Comparison of ENCODE assay signal across 10 cellular contexts in the genomic region with DNA sequence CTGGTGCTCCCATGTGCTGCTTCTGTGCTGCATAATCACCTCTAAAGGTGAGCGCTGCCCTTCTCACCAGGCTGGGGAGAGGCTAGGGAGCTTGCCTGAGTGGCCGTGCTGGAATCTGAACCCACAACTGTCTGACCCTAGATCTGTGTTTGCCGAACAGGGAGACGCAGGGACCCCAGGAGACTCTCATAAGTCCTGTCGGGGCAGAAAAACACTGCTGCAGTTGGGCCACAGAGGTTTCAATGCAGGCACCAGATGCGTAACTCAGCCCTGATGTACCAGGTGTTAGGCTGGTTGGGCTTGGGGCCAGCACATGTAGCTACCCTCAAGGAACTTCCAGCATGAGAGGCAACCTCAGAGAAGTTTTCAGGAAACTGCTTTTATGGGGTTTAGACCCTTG.
A peak's percentile ranks its signal among the peaks of the same experiment; 100 is the strongest.
DNase-seq lines count a peak whose midpoint lies in the region; ATAC-seq and FAIRE-seq lines count a peak whose summit lies in the region.
"Had no signal": no experiment of that assay in that cellular context is flagged by ENCODE, and none has a peak within 500 bp of the region (broad histone marks: within the 10 kb centered on the region; RNA-seq: fewer than 3 reads in every experiment).

No MANE protein-coding gene starts in this region.

- H3K27me3 Mint-ChIP-seq in stimulated activated naive CD8-positive, alpha-beta T cell treated with anti-CD3 and anti-CD28 coated beads, Interleukin-15, Interleukin-2, amounts not matched to agents 100 ng/mL and 50 ng/mL, for 24 hours = no peaks in the 10 kb centered on the region

- peak; percentile 30 for FAIRE-seq in urothelium cell line (lab: Jason Lieb, UNC)

- DNase-seq in stimulated activated naive CD8-positive, alpha-beta T cell treated with anti-CD3 and anti-CD28 coated beads, Interleukin-15, Interleukin-2, amounts not matched to agents 100 U/mL and 50 U/mL, for 24 hours = no peak
- DNase-seq in NCI-H2171 treated with DMSO at 0.1 percent for 48 hours (lab: John Stamatoyannopoulos, UW) = peak; percentile 77
- DNase-seq in ecto neural progenitor cell (ENCODE audit: low spot score) = peak; percentile 44
- no peak for DNase-seq in urothelium cell line (ENCODE audit: low spot score)
- no peak for DNase-seq in NCI-H2107 treated with DMSO at 0.1 percent for 48 hours (lab: John Stamatoyannopoulos, UW; ENCODE audit: unreplicated experiment)
- no peak for DNase-seq in activated CD8-positive, alpha-beta memory T cell treated with anti-CD3 and anti-CD28 coated beads for 24 hours
- DNase-seq in NCI-H2227 treated with DMSO at 0.1 percent for 48 hours (lab: John Stamatoyannopoulos, UW) = no peak

- no peak overlapping the region for H3K4me3 Mint-ChIP-seq in stimulated activated naive CD8-positive, alpha-beta T cell treated with anti-CD3 and anti-CD28 coated beads, Interleukin-15, Interleukin-2, amounts not matched to agents 100 ng/mL and 50 ng/mL, for 24 hours
- H3K4me3 Mint-ChIP-seq: activated T-cell treated with anti-CD3 and anti-CD28 coated beads, Interleukin-2, amount 50 U/mL, for 4 hours had no signal

- H3K36me3 Mint-ChIP-seq in stimulated activated naive CD8-positive, alpha-beta T cell treated with anti-CD3 and anti-CD28 coated beads, Interleukin-15, Interleukin-2, amounts not matched to agents 100 ng/mL and 50 ng/mL, for 24 hours (ENCODE audit: low read depth) = no peaks in the 10 kb centered on the region

- peak overlapping the region; percentile 6 for H3K27ac Mint-ChIP-seq in stimulated activated naive CD8-positive, alpha-beta T cell treated with anti-CD3 and anti-CD28 coated beads, Interleukin-15, Interleukin-2, amounts not matched to agents 100 ng/mL and 50 ng/mL, for 24 hours

- peaks cover 52% of the 10 kb centered on the region for H3K4me1 Mint-ChIP-seq in stimulated activated naive CD8-positive, alpha-beta T cell treated with anti-CD3 and anti-CD28 coated beads, Interleukin-15, Interleukin-2, amounts not matched to agents 100 ng/mL and 50 ng/mL, for 24 hours (ENCODE audit: low read depth)

- ATAC-seq in stimulated activated naive CD8-positive, alpha-beta T cell treated with anti-CD3 and anti-CD28 coated beads, Interleukin-15, Interleukin-2, amounts not matched to agents 100 U/mL and 50 U/mL, for 24 hours = no peak
- ATAC-seq: esophagus mucosa had no signal

- H3K9me3 Mint-ChIP-seq in stimulated activated naive CD8-positive, alpha-beta T cell treated with anti-CD3 and anti-CD28 coated beads, Interleukin-15, Interleukin-2, amounts not matched to agents 100 ng/mL and 50 ng/mL, for 24 hours = no peaks in the 10 kb centered on the region
- H3K9me3 Mint-ChIP-seq: activated T-cell treated with anti-CD3 and anti-CD28 coated beads, Interleukin-2, amount 50 U/mL, for 4 hours had no signal

Comparison
In these comparisons a context has a peak if more than half of its experiments do, and no peak if none do; other contexts are left out.
1. DNase-seq: peak in NCI-H2171 treated with DMSO at 0.1 percent for 48 hours (single experiment) and ecto neural progenitor cell (single experiment); none in stimulated activated naive CD8-positive, alpha-beta T cell treated with anti-CD3 and anti-CD28 coated beads, Interleukin-15, Interleukin-2, amounts not matched to agents 100 U/mL and 50 U/mL, for 24 hours (single experiment), urothelium cell line (single experiment), NCI-H2107 treated with DMSO at 0.1 percent for 48 hours (single experiment), activated CD8-positive, alpha-beta memory T cell treated with anti-CD3 and anti-CD28 coated beads for 24 hours (single experiment) and NCI-H2227 treated with DMSO at 0.1 percent for 48 hours (single experiment).